Comparison of ENCODE assay signal across 15 cellular contexts in genomic region chr6:1600764-1601615, GRCh38. TPM values are rescaled to one million over a fixed set of nuclear protein-coding genes. Genes with fewer than 3 reads are reported as not detected.
DNase-seq lines count a peak whose midpoint lies in the region; ATAC-seq and TF ChIP-seq lines count a peak whose summit lies in the region.
"Had no signal": no experiment of that assay in that cellular context is flagged by ENCODE, and none has a peak within 500 bp of the region (broad histone marks: within the 10 kb centered on the region; RNA-seq: fewer than 3 reads in every experiment).

No MANE protein-coding gene starts in this region.

- no peaks in the 10 kb centered on the region for H3K9me3 Mint-ChIP-seq in endodermal cell

- DNase-seq in COR-L47 (lab: John Stamatoyannopoulos, UW) (peak; percentile 49), NCI-H526 (lab: John Stamatoyannopoulos, UW) (peak; percentile 28 to 53), endodermal cell (peak; percentile 41), retina (peak; percentile 71), NCI-H1694 (lab: John Stamatoyannopoulos, UW) (no peak), H4 (ENCODE audit: low spot score) (no peak), Kasumi-1 (lab: John Stamatoyannopoulos, UW) (no peak)
- DNase-seq: Caco-2, DMS53, NCI-H2029 treated with DMSO at 0.1 percent for 48 hours, NCI-H524, PC-9 had no signal

- H3K27me3 Mint-ChIP-seq in endodermal cell (ENCODE audit: insufficient read depth) = peaks cover 46% of the 10 kb centered on the region

- H3K27me3 ChIP-seq in endodermal cell (ENCODE audit: control insufficient read depth, insufficient read depth, low read length, poor library complexity, severe bottlenecking) (peaks cover 40% of the 10 kb centered on the region), gastroesophageal sphincter (peaks cover 73% of the 10 kb centered on the region)

- H3K4me3 ChIP-seq in endodermal cell (ENCODE audit: low read length) = no peak overlapping the region
- H3K4me3 ChIP-seq in gastroesophageal sphincter = no peak overlapping the region
- H3K4me3 ChIP-seq: A549, PC-9 had no signal

- no peak for TF ChIP-seq POLR2A in gastroesophageal sphincter (IDR thresholded peaks at IDR 0.05)

- peaks cover 35% of the 10 kb centered on the region for H3K4me1 ChIP-seq in endodermal cell (ENCODE audit: control insufficient read depth, insufficient read depth, low read length)
- H3K4me1 ChIP-seq in gastroesophageal sphincter = peaks cover 0 to 22% (median 11%) of the 10 kb centered on the region in 3 donors

- no peak overlapping the region for H3K4me3 Mint-ChIP-seq in endodermal cell

- no peak for TF ChIP-seq CTCF in endodermal cell (conservative IDR thresholded peaks at IDR 0.05)
- no peak for TF ChIP-seq CTCF in gastroesophageal sphincter (IDR thresholded peaks at IDR 0.05)

- no peaks in the 10 kb centered on the region for H3K36me3 Mint-ChIP-seq in endodermal cell (ENCODE audit: low read depth)

- H3K36me3 ChIP-seq in endodermal cell (ENCODE audit: control insufficient read depth, insufficient read depth, low read length) (no peaks in the 10 kb centered on the region), gastroesophageal sphincter (no peaks in the 10 kb centered on the region)

- no peak for TF ChIP-seq EP300 in gastroesophageal sphincter (IDR thresholded peaks at IDR 0.05)

- no peak overlapping the region for H3K27ac ChIP-seq in endodermal cell (ENCODE audit: low read depth, low read length)
- H3K27ac ChIP-seq in gastroesophageal sphincter = no peak overlapping the region
- H3K27ac ChIP-seq: A549, C4-2B, PC-9 had no signal

- no peaks in the 10 kb centered on the region for H3K9me3 ChIP-seq in endodermal cell (ENCODE audit: control insufficient read depth, low read length)
- no peaks in the 10 kb centered on the region for H3K9me3 ChIP-seq in gastroesophageal sphincter
- H3K9me3 ChIP-seq: A549, Caco-2 had no signal

- peaks cover 54% of the 10 kb centered on the region for H3K4me1 Mint-ChIP-seq in endodermal cell

- H3K27ac Mint-ChIP-seq in endodermal cell = no peak overlapping the region

- no peak for ATAC-seq in gastroesophageal sphincter
- ATAC-seq: A549 had no signal

- 93 to 95% methylated on average over 22 to 41 of the region's 41 CpGs for WGBS in endodermal cell (ENCODE audit: insufficient coverage in 1 of 2, insufficient read length in 1 of 2), 2 experiments
- WGBS in gastroesophageal sphincter (ENCODE audit: low coverage in 1 of 2), 2 donors = 65 to 87% methylated on average over 17 to 35 of the region's 41 CpGs

- no peak overlapping the region for H3K9ac ChIP-seq in endodermal cell (ENCODE audit: extremely low read depth, low read length, poor library complexity, severe bottlenecking)

RNA-seq across cellular contexts. Expression of gene FOXC1, which starts 8.7 kb away (rescaled TPM):
- total RNA-seq in endodermal cell (10 to 100 TPM in 1 of 2 donors, 1 to 10 TPM in 1; 7.1 to 10.1 TPM), gastroesophageal sphincter (10 to 100 TPM in 2 of 4 donors, 1 to 10 TPM in 2; 3.1 to 16.9 (median 7.2) TPM)
- polyA plus RNA-seq in endodermal cell (2013, experiment 1 of 2) = 2.5 TPM
- 2.4 TPM for polyA plus RNA-seq in endodermal cell (2013, experiment 2 of 2)
- total RNA-seq in H4 (2014; rRNA removed; shearing (Covaris generic)) = 4.8 and 4.9 TPM in 2 replicates

Comparison
In these comparisons a context has a peak if more than half of its experiments do, and no peak if none do; other contexts are left out.
1. DNase-seq: peak in COR-L47 (single experiment), NCI-H526 (2 of 2), endodermal cell (single experiment) and retina (single experiment); none in NCI-H1694 (single experiment), H4 (single experiment) and Kasumi-1 (0 of 2).